In the genomic region with DNA sequence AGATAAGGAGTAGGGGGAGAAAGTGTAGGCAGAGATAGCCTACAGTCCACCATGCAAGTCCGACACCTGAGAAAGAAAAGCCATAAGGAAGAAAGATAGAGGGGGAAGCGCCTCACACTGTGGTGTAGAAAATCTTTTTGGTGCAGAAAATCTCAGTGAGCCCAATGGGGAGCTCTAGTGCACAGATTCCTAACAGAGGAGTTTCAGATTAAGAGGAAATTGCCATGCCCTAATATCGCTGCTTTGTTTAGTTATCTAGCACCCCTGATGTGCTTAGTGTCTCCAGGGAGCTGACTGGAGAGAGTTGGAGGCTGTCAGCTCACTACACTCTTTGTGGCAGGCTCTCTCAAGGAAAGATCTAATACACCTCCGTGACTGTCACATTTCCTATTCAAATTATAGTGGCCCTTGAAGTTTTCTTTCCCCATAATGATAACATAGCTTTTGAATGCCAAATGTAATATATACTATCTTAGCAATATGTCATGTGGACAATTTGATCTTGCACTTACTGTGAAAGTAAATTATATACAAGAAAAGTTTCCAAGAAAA, we compare ENCODE assay signal across 2 cellular contexts.
TF ChIP-seq lines count a peak whose summit lies in the region.

No MANE protein-coding gene starts in this region.

TF ChIP-seq in HEK293T, 16 proteins besides CTCF, POLR2A, EP300 and RAD21 (continued from another document):
- TF ChIP-seq LEF1 (IDR thresholded peaks at IDR 0.05; ENCODE audit: borderline replicate concordance) (no peak), NFRKB (IDR thresholded peaks at IDR 0.05) (no peak), ARNT (IDR thresholded peaks at IDR 0.05) (no peak), PKNOX1 (IDR thresholded peaks at IDR 0.05) (no peak), FOXA1 (IDR thresholded peaks at IDR 0.05) (no peak), CTBP1 (IDR thresholded peaks at IDR 0.05; ENCODE audit: borderline replicate concordance) (no peak), HDGF (IDR thresholded peaks at IDR 0.05; ENCODE audit: borderline replicate concordance) (no peak), BHLHE40 (IDR thresholded peaks at IDR 0.05; ENCODE audit: borderline replicate concordance) (no peak), FOXM1 (IDR thresholded peaks at IDR 0.05; ENCODE audit: borderline replicate concordance) (no peak), ELF4 (IDR thresholded peaks at IDR 0.05) (no peak)
TF ChIP-seq in HEK293T: peak in this region for 0.

TF ChIP-seq in GM12878, 131 proteins besides CTCF, POLR2A, EP300 and RAD21:
- no peak for TF ChIP-seq USF2 (IDR thresholded peaks at IDR 0.05; ENCODE audit: borderline replicate concordance, low read depth, low read length)
- no peak for TF ChIP-seq EZH2 (IDR thresholded peaks at IDR 0.05; ENCODE audit: borderline replicate concordance, control insufficient read depth, low read depth, low read length)
- TF ChIP-seq ZNF384 (IDR thresholded peaks at IDR 0.05; ENCODE audit: borderline replicate concordance, low read depth, low read length) = no peak
- TF ChIP-seq FOXM1 (IDR thresholded peaks at IDR 0.05; ENCODE audit: low read depth, low read length) = no peak
- TF ChIP-seq STAT3 (IDR thresholded peaks at IDR 0.05; ENCODE audit: low read depth, low read length) = no peak
- TF ChIP-seq RB1 (IDR thresholded peaks at IDR 0.05; ENCODE audit: borderline replicate concordance) = no peak
- TF ChIP-seq ZBTB4 (CRISPR knock-in tag; IDR thresholded peaks at IDR 0.05) = no peak
- no peak for TF ChIP-seq PAX8 (IDR thresholded peaks at IDR 0.05)
- TF ChIP-seq MYB (IDR thresholded peaks at IDR 0.05; ENCODE audit: borderline replicate concordance, low read depth, low read length) = no peak
- no peak for TF ChIP-seq ZBTB40 (IDR thresholded peaks at IDR 0.05; ENCODE audit: borderline replicate concordance)
- TF ChIP-seq CBFB (IDR thresholded peaks at IDR 0.05; ENCODE audit: low read depth) = no peak
- no peak for TF ChIP-seq ZNF207 (IDR thresholded peaks at IDR 0.05; ENCODE audit: borderline replicate concordance)
- TF ChIP-seq IKZF1 (conservative IDR thresholded peaks at IDR 0.05) = no peak
- TF ChIP-seq, protein P1, sequence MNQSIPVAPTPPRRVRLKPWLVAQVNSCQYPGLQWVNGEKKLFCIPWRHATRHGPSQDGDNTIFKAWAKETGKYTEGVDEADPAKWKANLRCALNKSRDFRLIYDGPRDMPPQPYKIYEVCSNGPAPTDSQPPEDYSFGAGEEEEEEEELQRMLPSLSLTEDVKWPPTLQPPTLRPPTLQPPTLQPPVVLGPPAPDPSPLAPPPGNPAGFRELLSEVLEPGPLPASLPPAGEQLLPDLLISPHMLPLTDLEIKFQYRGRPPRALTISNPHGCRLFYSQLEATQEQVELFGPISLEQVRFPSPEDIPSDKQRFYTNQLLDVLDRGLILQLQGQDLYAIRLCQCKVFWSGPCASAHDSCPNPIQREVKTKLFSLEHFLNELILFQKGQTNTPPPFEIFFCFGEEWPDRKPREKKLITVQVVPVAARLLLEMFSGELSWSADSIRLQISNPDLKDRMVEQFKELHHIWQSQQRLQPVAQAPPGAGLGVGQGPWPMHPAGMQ (IDR thresholded peaks at IDR 0.05; ENCODE audit: borderline replicate concordance) = no peak
